1 cellular context compared by ENCODE assay signal in the genomic region with DNA sequence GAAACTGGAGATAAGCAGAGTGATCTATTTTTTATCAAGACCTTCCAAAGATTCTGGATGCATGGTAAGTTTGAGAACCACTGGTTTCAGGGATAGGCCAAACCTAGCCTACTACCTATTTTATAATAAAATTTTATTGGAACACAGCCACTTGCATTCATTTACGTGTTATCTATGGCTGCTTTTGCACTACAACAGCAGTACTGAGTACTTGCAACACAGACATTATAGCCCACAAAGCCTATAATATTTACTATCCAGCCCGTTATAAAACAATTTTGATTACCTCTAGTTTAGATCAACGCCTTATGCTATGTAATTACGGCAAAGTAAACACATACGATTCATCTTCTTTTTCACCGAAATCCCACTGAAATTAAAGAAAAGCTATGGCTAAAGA.
TF ChIP-seq lines count a peak whose summit lies in the region.

No MANE protein-coding gene starts in this region.

TF ChIP-seq in GM12878, 131 proteins besides CTCF, POLR2A, EP300 and RAD21:
- TF ChIP-seq, protein P1, sequence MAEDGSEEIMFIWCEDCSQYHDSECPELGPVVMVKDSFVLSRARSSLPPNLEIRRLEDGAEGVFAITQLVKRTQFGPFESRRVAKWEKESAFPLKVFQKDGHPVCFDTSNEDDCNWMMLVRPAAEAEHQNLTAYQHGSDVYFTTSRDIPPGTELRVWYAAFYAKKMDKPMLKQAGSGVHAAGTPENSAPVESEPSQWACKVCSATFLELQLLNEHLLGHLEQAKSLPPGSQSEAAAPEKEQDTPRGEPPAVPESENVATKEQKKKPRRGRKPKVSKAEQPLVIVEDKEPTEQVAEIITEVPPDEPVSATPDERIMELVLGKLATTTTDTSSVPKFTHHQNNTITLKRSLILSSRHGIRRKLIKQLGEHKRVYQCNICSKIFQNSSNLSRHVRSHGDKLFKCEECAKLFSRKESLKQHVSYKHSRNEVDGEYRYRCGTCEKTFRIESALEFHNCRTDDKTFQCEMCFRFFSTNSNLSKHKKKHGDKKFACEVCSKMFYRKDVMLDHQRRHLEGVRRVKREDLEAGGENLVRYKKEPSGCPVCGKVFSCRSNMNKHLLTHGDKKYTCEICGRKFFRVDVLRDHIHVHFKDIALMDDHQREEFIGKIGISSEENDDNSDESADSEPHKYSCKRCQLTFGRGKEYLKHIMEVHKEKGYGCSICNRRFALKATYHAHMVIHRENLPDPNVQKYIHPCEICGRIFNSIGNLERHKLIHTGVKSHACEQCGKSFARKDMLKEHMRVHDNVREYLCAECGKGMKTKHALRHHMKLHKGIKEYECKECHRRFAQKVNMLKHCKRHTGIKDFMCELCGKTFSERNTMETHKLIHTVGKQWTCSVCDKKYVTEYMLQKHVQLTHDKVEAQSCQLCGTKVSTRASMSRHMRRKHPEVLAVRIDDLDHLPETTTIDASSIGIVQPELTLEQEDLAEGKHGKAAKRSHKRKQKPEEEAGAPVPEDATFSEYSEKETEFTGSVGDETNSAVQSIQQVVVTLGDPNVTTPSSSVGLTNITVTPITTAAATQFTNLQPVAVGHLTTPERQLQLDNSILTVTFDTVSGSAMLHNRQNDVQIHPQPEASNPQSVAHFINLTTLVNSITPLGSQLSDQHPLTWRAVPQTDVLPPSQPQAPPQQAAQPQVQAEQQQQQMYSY (CRISPR knock-in tag; IDR thresholded peaks at IDR 0.05): no peak
- TF ChIP-seq SMARCA5 (IDR thresholded peaks at IDR 0.05) (peak; percentile 11; the same call in 1 of the 2 replicates), KAT2A (conservative IDR thresholded peaks at IDR 0.05; ENCODE audit: control insufficient read depth, low read depth, low read length) (no peak), JUND (IDR thresholded peaks at IDR 0.05; ENCODE audit: low read depth, low read length) (no peak)
- TF ChIP-seq, protein P2, sequence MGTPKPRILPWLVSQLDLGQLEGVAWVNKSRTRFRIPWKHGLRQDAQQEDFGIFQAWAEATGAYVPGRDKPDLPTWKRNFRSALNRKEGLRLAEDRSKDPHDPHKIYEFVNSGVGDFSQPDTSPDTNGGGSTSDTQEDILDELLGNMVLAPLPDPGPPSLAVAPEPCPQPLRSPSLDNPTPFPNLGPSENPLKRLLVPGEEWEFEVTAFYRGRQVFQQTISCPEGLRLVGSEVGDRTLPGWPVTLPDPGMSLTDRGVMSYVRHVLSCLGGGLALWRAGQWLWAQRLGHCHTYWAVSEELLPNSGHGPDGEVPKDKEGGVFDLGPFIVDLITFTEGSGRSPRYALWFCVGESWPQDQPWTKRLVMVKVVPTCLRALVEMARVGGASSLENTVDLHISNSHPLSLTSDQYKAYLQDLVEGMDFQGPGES (IDR thresholded peaks at IDR 0.05): no peak
